8 cellular contexts compared by ENCODE assay signal in genomic region chr1:224434447-224435317, GRCh38. TPM values are rescaled to one million over a fixed set of nuclear protein-coding genes. Genes with fewer than 3 reads are reported as not detected.
DNase-seq lines count a peak whose midpoint lies in the region; ATAC-seq and TF ChIP-seq lines count a peak whose summit lies in the region.

Gene WDR26 (minus strand): TSS chr1:224434797.

- DNase-seq in ELR (ENCODE audit: low read depth) (peak; percentile 91), GM23338 (ENCODE audit: low spot score) (peak; percentile 95), Kasumi-1 (lab: John Stamatoyannopoulos, UW) (peak; percentile 87 to 90), SHP77 (lab: John Stamatoyannopoulos, UW) (peak; percentile 85 to 88), fibroblast of the aortic adventitia (ENCODE audit: low read depth) (peak; percentile 70)
- peak; percentile 76 for DNase-seq in activated T-helper 9 cell treated with anti-CD3 and anti-CD28 coated beads, Interleukin-2, amount 50 U/mL, for 16 hours (ENCODE audit: low read depth)

- H3F3A ChIP-seq in GM23338 (replicated peaks; ENCODE audit: low read depth), result no peaks in the 10 kb centered on the region

- peak; percentile 86 for ATAC-seq in GM23338

- H3K27ac Mint-ChIP-seq in GM23338, result peak within 1 kb of the TSS; percentile 95
- peak within 1 kb of the TSS; percentile 94 to 97 (median 96) for H3K27ac Mint-ChIP-seq in nephron
- peak within 1 kb of the TSS; percentile 98 for H3K27ac Mint-ChIP-seq in stimulated activated naive CD8-positive, alpha-beta T cell treated with anti-CD3 and anti-CD28 coated beads, Interleukin-15, Interleukin-2, amounts not matched to agents 100 ng/mL and 50 ng/mL, for 24 hours

- no peak within 1 kb of the TSS for H3K27ac ChIP-seq in GM23338 (ENCODE audit: low read depth)

- H3K4me1 Mint-ChIP-seq in GM23338 (peaks cover 38% of the 10 kb centered on the region), nephron (peaks cover 51% of the 10 kb centered on the region)
- H3K4me1 Mint-ChIP-seq in stimulated activated naive CD8-positive, alpha-beta T cell treated with anti-CD3 and anti-CD28 coated beads, Interleukin-15, Interleukin-2, amounts not matched to agents 100 ng/mL and 50 ng/mL, for 24 hours (ENCODE audit: low read depth), result peaks cover 59% of the 10 kb centered on the region

- peaks cover 32% of the 10 kb centered on the region for H3K4me1 ChIP-seq in GM23338 (ENCODE audit: insufficient read depth)

- H3K79me2 ChIP-seq in GM23338 (replicated peaks; ENCODE audit: insufficient read depth), result peaks cover 58% of the 10 kb centered on the region

- peaks cover 25% of the 10 kb centered on the region for H4K20me1 ChIP-seq in GM23338 (replicated peaks; ENCODE audit: insufficient read depth)

- H3K27me3 ChIP-seq in GM23338 (ENCODE audit: insufficient read depth), result no peaks in the 10 kb centered on the region

- peak within 1 kb of the TSS; percentile 93 for H3K4me2 ChIP-seq in GM23338

- H3K4me3 ChIP-seq in GM23338 (peak within 1 kb of the TSS; percentile 81), fibroblast of the aortic adventitia (ENCODE audit: low read depth, low read length) (peak within 1 kb of the TSS; percentile 97)

- H3K9me2 ChIP-seq in GM23338 (ENCODE audit: insufficient read depth), result no peaks in the 10 kb centered on the region

- H3K4me3 Mint-ChIP-seq in GM23338 (peak within 1 kb of the TSS; percentile 95), nephron (peak within 1 kb of the TSS; percentile 95 to 97 (median 97))
- peak within 1 kb of the TSS; percentile 98 for H3K4me3 Mint-ChIP-seq in stimulated activated naive CD8-positive, alpha-beta T cell treated with anti-CD3 and anti-CD28 coated beads, Interleukin-15, Interleukin-2, amounts not matched to agents 100 ng/mL and 50 ng/mL, for 24 hours

- TF ChIP-seq CTCF in GM23338 (conservative IDR thresholded peaks at IDR 0.05; ENCODE audit: low read depth in 2 of 2) (no peak), fibroblast of the aortic adventitia (IDR thresholded peaks at IDR 0.05; ENCODE audit: insufficient read depth, low read length) (no peak), nephron (IDR thresholded peaks at IDR 0.05; ENCODE audit: unreplicated experiment in 3 of 3) (no peak)

- H3K36me3 Mint-ChIP-seq in GM23338 (ENCODE audit: low read depth) (peaks cover 37% of the 10 kb centered on the region), nephron (ENCODE audit: low read depth) (peaks cover 15% of the 10 kb centered on the region)
- peaks cover 35% of the 10 kb centered on the region for H3K36me3 Mint-ChIP-seq in stimulated activated naive CD8-positive, alpha-beta T cell treated with anti-CD3 and anti-CD28 coated beads, Interleukin-15, Interleukin-2, amounts not matched to agents 100 ng/mL and 50 ng/mL, for 24 hours (ENCODE audit: low read depth)

- H3K9me3 Mint-ChIP-seq in GM23338, result no peaks in the 10 kb centered on the region
- H3K9me3 Mint-ChIP-seq in nephron, result no peaks in the 10 kb centered on the region
- no peaks in the 10 kb centered on the region for H3K9me3 Mint-ChIP-seq in stimulated activated naive CD8-positive, alpha-beta T cell treated with anti-CD3 and anti-CD28 coated beads, Interleukin-15, Interleukin-2, amounts not matched to agents 100 ng/mL and 50 ng/mL, for 24 hours

- peaks cover 7% of the 10 kb centered on the region for H3K27me3 Mint-ChIP-seq in GM23338 (ENCODE audit: insufficient read depth, low read depth, poor library complexity)
- H3K27me3 Mint-ChIP-seq in nephron (ENCODE audit: low read depth), result no peaks in the 10 kb centered on the region
- no peaks in the 10 kb centered on the region for H3K27me3 Mint-ChIP-seq in stimulated activated naive CD8-positive, alpha-beta T cell treated with anti-CD3 and anti-CD28 coated beads, Interleukin-15, Interleukin-2, amounts not matched to agents 100 ng/mL and 50 ng/mL, for 24 hours

- H3K36me3 ChIP-seq in GM23338 (ENCODE audit: insufficient read depth), result no peaks in the 10 kb centered on the region; the same call in 1 of the 2 replicates

- H2AFZ ChIP-seq in GM23338, result peak within 1 kb of the TSS; percentile 93

TF ChIP-seq in GM23338, 12 proteins besides CTCF, POLR2A, EP300 and RAD21:
- peak; percentile 83 for TF ChIP-seq POLR2AphosphoS5 (IDR thresholded peaks at IDR 0.05; ENCODE audit: low read depth)
- peak; percentile 88 for TF ChIP-seq CREB1 (CRISPR knock-in tag; IDR thresholded peaks at IDR 0.05; ENCODE audit: low read depth)
- TF ChIP-seq ETS1 (IDR thresholded peaks at IDR 0.05), result peak; percentile 76
- no peak for TF ChIP-seq NANOG (IDR thresholded peaks at IDR 0.05; ENCODE audit: borderline replicate concordance)
- 0 out of 2 replicates have a peak, but pooled peaks have one; percentile 8 for TF ChIP-seq ZNF331 (CRISPR knock-in tag; IDR thresholded peaks at IDR 0.05; ENCODE audit: low read depth)
TF ChIP-seq in GM23338: peak in this region for 4.

RNA-seq across cellular contexts. Expression of gene WDR26, which starts in this region (rescaled TPM):
- total RNA-seq in GM23338 (2014; rRNA removed; shearing (Covaris generic)), result 71.0 and 74.6 TPM in 2 replicates
- 13.9 and 16.9 TPM in 2 replicates for polyA plus RNA-seq in GM23338 (2016; fragmentation: Nextera tagmentation; extraction: Ambion mirVana)
- 57.7 and 88.6 TPM in 2 replicates for total RNA-seq in fibroblast of the aortic adventitia (ENCODE audit: low replicate concordance)
